Comparison of ENCODE assay signal across 29 cellular contexts in the genomic region with DNA sequence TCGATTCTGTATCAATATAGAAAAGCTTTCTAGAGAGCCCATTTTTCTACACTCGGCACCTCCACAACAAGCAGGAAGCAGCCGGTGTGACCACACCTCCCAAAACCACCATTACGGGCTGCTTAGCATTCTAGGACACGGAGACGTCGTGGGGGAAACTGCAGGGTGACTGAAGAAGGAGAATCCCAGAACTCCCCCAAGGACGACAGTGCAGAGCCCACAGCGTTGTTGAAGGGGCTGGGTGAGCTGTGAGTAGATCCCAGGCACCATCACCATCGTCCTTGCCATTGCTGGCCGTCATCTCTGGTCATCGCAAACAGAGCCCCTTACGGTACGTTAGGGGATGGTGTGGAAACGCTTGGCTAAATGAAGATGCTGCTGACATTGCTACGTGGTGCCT.
"Had no signal": no experiment of that assay in that cellular context is flagged by ENCODE, and none has a peak within 500 bp of the region (broad histone marks: within the 10 kb centered on the region; RNA-seq: fewer than 3 reads in every experiment).

No MANE protein-coding gene starts in this region.

- H3K27ac ChIP-seq: heart right ventricle, left lung, lower lobe of right lung, neutrophil, parathyroid adenoma, prostate gland, sigmoid colon, spleen, stomach, testis, thyroid gland, transverse colon, upper lobe of left lung, vagina had no signal

- H3K4me3 ChIP-seq: heart right ventricle, left lung, lower lobe of right lung, prostate gland, sigmoid colon, spleen, stomach, testis, thyroid gland, transverse colon, upper lobe of left lung, vagina had no signal

- H3K9me3 ChIP-seq: lower lobe of right lung, neutrophil, prostate gland, sigmoid colon, testis, thyroid gland, upper lobe of left lung, vagina had no signal

- H3K9ac ChIP-seq: parathyroid adenoma had no signal

- H3K36me3 ChIP-seq: heart right ventricle, left lung, lower lobe of right lung, neutrophil, prostate gland, sigmoid colon, spleen, stomach, thyroid gland, transverse colon, upper lobe of left lung, vagina had no signal

- H3K27me3 ChIP-seq: heart right ventricle, left lung, neutrophil, sigmoid colon, stomach, testis, thyroid gland, transverse colon, upper lobe of left lung, vagina had no signal

- H2AFZ ChIP-seq: parathyroid adenoma had no signal

- DNase-seq: heart right ventricle; hippocampal formation; immature natural killer cell; left colon; lower lobe of right lung; mammary epithelial cell; mesenchymal stem cell; naive thymus-derived CD8-positive, alpha-beta T cell; occipital lobe; retina; right cardiac atrium; sigmoid colon; small intestine; stimulated activated CD4-positive, alpha-beta T cell treated with anti-CD3 and anti-CD28 coated beads, Interleukin-2, amount 100 ng/mL, for 48 hours; stimulated activated CD4-positive, alpha-beta T cell treated with anti-CD3 and anti-CD28 coated beads, Interleukin-4, amount 100 ng/mL, for 4 hours; stimulated activated CD8-positive, alpha-beta memory T cell treated with anti-CD3 and anti-CD28 coated beads, Interleukin-4, amount 100 ng/mL, for 48 hours; stimulated activated naive B cell treated with anti-CD40 and anti-IgM and Interleukin-4, amounts not matched to agents 10 μg/mL and 1 μg/mL and 100 μg/mL, for 72 hours; stimulated activated naive CD8-positive, alpha-beta T cell treated with anti-CD3 and anti-CD28 coated beads, Interleukin-15, Interleukin-2, amounts not matched to agents 100 U/mL and 50 U/mL, for 24 hours; testis; thyroid gland; transverse colon had no signal

- H3K4me1 ChIP-seq: heart right ventricle, left lung, lower lobe of right lung, parathyroid adenoma, prostate gland, sigmoid colon, spleen, stomach, testis, thyroid gland, transverse colon, upper lobe of left lung, vagina had no signal

- H3K79me2 ChIP-seq: parathyroid adenoma had no signal
